Comparison of ENCODE assay signal across 26 cellular contexts in the genomic region with DNA sequence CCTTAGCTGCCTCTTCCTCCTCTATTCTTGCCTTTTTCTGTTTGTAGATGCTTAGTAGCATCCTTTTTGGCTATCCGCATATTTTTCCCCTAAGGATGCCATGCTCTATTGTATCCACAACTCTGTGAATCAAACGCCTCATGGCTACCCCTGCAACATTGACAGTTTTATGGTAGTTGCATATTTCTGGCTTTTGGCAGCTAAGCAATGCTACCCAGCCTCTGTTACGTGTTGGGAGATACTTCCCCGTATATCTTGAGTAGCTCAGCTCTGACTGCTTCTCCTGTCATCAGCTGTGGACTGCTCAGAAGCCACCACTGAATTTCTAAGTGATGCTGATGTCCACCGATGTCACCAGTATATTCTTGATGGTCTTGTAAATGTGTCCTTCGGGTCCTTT. TPM values are rescaled to one million over a fixed set of nuclear protein-coding genes. Genes with fewer than 3 reads are reported as not detected.
DNase-seq lines count a peak whose midpoint lies in the region; ATAC-seq and TF ChIP-seq lines count a peak whose summit lies in the region.
"Had no signal": no experiment of that assay in that cellular context is flagged by ENCODE, and none has a peak within 500 bp of the region (broad histone marks: within the 10 kb centered on the region; RNA-seq: fewer than 3 reads in every experiment).

No MANE protein-coding gene starts in this region.

- no peaks in the 10 kb centered on the region for H3K9me3 Mint-ChIP-seq in T-helper 2 cell treated with Interferon-gamma antibody and Interleukin-4, amounts not matched to agents 5 μg/mL and 100 μg/mL, for 36 hours
- H3K9me3 Mint-ChIP-seq: CD8-positive, alpha-beta memory T cell had no signal

- H3K9me3 ChIP-seq in ascending aorta = no peaks in the 10 kb centered on the region
- H3K9me3 ChIP-seq: SJSA1 had no signal

- no peaks in the 10 kb centered on the region for H3K27me3 Mint-ChIP-seq in T-helper 2 cell treated with Interferon-gamma antibody and Interleukin-4, amounts not matched to agents 5 μg/mL and 100 μg/mL, for 36 hours (ENCODE audit: low read depth)
- H3K27me3 Mint-ChIP-seq: CD8-positive, alpha-beta memory T cell had no signal

- peaks cover under 1% of the 10 kb centered on the region for H3K36me3 Mint-ChIP-seq in T-helper 2 cell treated with Interferon-gamma antibody and Interleukin-4, amounts not matched to agents 5 μg/mL and 100 μg/mL, for 36 hours (ENCODE audit: low read depth)
- H3K36me3 Mint-ChIP-seq: CD8-positive, alpha-beta memory T cell had no signal

- H3K27me3 ChIP-seq in ascending aorta = no peaks in the 10 kb centered on the region
- H3K27me3 ChIP-seq: SJSA1 had no signal

- no peak overlapping the region for H3K4me3 Mint-ChIP-seq in T-helper 2 cell treated with Interferon-gamma antibody and Interleukin-4, amounts not matched to agents 5 μg/mL and 100 μg/mL, for 36 hours
- H3K4me3 Mint-ChIP-seq: CD8-positive, alpha-beta memory T cell had no signal

- H3K4me3 ChIP-seq in foreskin fibroblast (ENCODE audit: low read depth in 1 of 2, low read length in 2 of 2) = no peak overlapping the region
- no peak overlapping the region for H3K4me3 ChIP-seq in ascending aorta
- H3K4me3 ChIP-seq: SJSA1 had no signal

- no peak for TF ChIP-seq CTCF in foreskin fibroblast (IDR thresholded peaks at IDR 0.05; ENCODE audit: low read depth, low read length)
- TF ChIP-seq CTCF in ascending aorta (IDR thresholded peaks at IDR 0.05) = no peak

- H3K36me3 ChIP-seq in ascending aorta = no peaks in the 10 kb centered on the region
- H3K36me3 ChIP-seq: SJSA1 had no signal

- ATAC-seq in HG03045 (IDR thresholded peaks at IDR 0.05; ENCODE audit: unreplicated experiment) = no peak
- ATAC-seq: Right ventricle myocardium inferior had no signal

- H3K4me1 ChIP-seq in ascending aorta = no peaks in the 10 kb centered on the region
- H3K4me1 ChIP-seq: SJSA1 had no signal

- H3K4me1 Mint-ChIP-seq in T-helper 2 cell treated with Interferon-gamma antibody and Interleukin-4, amounts not matched to agents 5 μg/mL and 100 μg/mL, for 36 hours (ENCODE audit: low read depth) = peaks cover 27% of the 10 kb centered on the region

- DNase-seq in T-helper 2 cell treated with Interferon-gamma antibody and Interleukin-4, amounts not matched to agents 5 μg/mL and 100 μg/mL, for 36 hours (ENCODE audit: low spot score) = no peak
- no peak for DNase-seq in T-helper 2 cell
- DNase-seq in MV-4-11 (lab: John Stamatoyannopoulos, UW) = peak; percentile 12
- peak; percentile 47 to 58 for DNase-seq in foreskin fibroblast
- DNase-seq in NOMO-1 treated with DMSO at 0.1 percent for 48 hours (lab: John Stamatoyannopoulos, UW; ENCODE audit: unreplicated experiment) = no peak
- no peak for DNase-seq in 8988T
- no peak for DNase-seq in ascending aorta (ENCODE audit: low spot score in 2 of 2)
- DNase-seq: AML-193, C1 segment of cervical spinal cord, Calu3, DMS153, GDM1, H7, IMR-90, NCI-H1105 treated with DMSO at 0.1 percent for 48 hours, NCI-H2029 treated with DMSO at 0.1 percent for 48 hours, NCI-H226, NCI-H510A treated with DMSO at 0.1 percent for 48 hours, NCI-H774 had no signal

- intact Hi-C loops in ascending aorta (cut with DNase I) = no loop called here

- H3K27ac Mint-ChIP-seq in T-helper 2 cell treated with Interferon-gamma antibody and Interleukin-4, amounts not matched to agents 5 μg/mL and 100 μg/mL, for 36 hours = peak overlapping the region; percentile 17
- H3K27ac Mint-ChIP-seq: CD8-positive, alpha-beta memory T cell had no signal

- H3K27ac ChIP-seq in ascending aorta = no peak overlapping the region
- H3K27ac ChIP-seq: 22Rv1, KMS-11, SJSA1 had no signal

RNA-seq across cellular contexts. Expression of gene SLC3A2, which starts 15.1 kb away (rescaled TPM):
- total RNA-seq in ascending aorta = 143 TPM

RNA-seq across cellular contexts. Expression of gene WDR74, which starts 26.3 kb away (rescaled TPM):
- 28.7 TPM for total RNA-seq in ascending aorta

RNA-seq across cellular contexts. Expression of gene TEX54, which starts 33.0 kb away (rescaled TPM):
- total RNA-seq in ascending aorta = not detected
- total RNA-seq: Calu3, Daoy, H7, IMR-90, Right ventricle myocardium inferior, SJSA1 had no signal

RNA-seq across cellular contexts. Expression of gene STX5, which starts 33.8 kb away (rescaled TPM):
- 40.3 TPM for total RNA-seq in ascending aorta

RNA-seq across cellular contexts. Expression of gene CHRM1, which starts 55.5 kb away (rescaled TPM):
- total RNA-seq in ascending aorta = not detected
- total RNA-seq: Calu3; CD8-positive, alpha-beta memory T cell; Daoy; H7; IMR-90; Right ventricle myocardium inferior; SJSA1 had no signal

Comparison
In these comparisons a context has a peak if more than half of its experiments do, and no peak if none do; other contexts are left out.
1. DNase-seq: peak in MV-4-11 (single experiment) and foreskin fibroblast (2 of 2); none in T-helper 2 cell treated with Interferon-gamma antibody and Interleukin-4, amounts not matched to agents 5 μg/mL and 100 μg/mL, for 36 hours (single experiment), T-helper 2 cell (0 of 5), NOMO-1 treated with DMSO at 0.1 percent for 48 hours (single experiment), 8988T (single experiment) and ascending aorta (0 of 2).